10 cellular contexts compared by ENCODE assay signal in genomic region chr1:203797216-203797615, GRCh38. TPM values are rescaled to one million over a fixed set of nuclear protein-coding genes. Genes with fewer than 3 reads are reported as not detected.
A peak's percentile ranks its signal among the peaks of the same experiment; 100 is the strongest.
DNase-seq lines count a peak whose midpoint lies in the region; ATAC-seq and TF ChIP-seq lines count a peak whose summit lies in the region.
"Had no signal": no experiment of that assay in that cellular context is flagged by ENCODE, and none has a peak within 500 bp of the region (broad histone marks: within the 10 kb centered on the region; RNA-seq: fewer than 3 reads in every experiment).

No MANE protein-coding gene starts in this region.

- no peak for ATAC-seq in stimulated activated naive B cell treated with anti-CD40 and anti-IgM and Interleukin-4, amounts not matched to agents 10 μg/mL and 1 μg/mL and 100 μg/mL, for 72 hours (replicated peaks)
- no peak for ATAC-seq in GM19463 (IDR thresholded peaks at IDR 0.05; ENCODE audit: unreplicated experiment)
- ATAC-seq in HG03457 (IDR thresholded peaks at IDR 0.05; ENCODE audit: unreplicated experiment), result no peak

- no peak overlapping the region for H2AFZ ChIP-seq in hepatocyte

- peak overlapping the region; percentile 86 for H3K4me3 ChIP-seq in hepatocyte

- peak overlapping the region; percentile 97 for H3K27ac ChIP-seq in hepatocyte
- H3K27ac ChIP-seq: WERI-Rb-1 had no signal

- peaks cover 63% of the 10 kb centered on the region for H3K79me2 ChIP-seq in hepatocyte

- peaks cover 46% of the 10 kb centered on the region for H3K4me1 Mint-ChIP-seq in T-helper 2 cell treated with Interferon-gamma antibody and Interleukin-4, amounts not matched to agents 5 μg/mL and 100 μg/mL, for 36 hours (ENCODE audit: low read depth)
- H3K4me1 Mint-ChIP-seq in activated CD4-positive, alpha-beta memory T cell treated with anti-CD3 and anti-CD28 coated beads, Interleukin-2, amount 10 ng/mL, durations not matched to agents 7 days and 5 days, result peaks cover 50% of the 10 kb centered on the region
- H3K4me1 Mint-ChIP-seq in stimulated activated naive B cell treated with anti-CD40 and anti-IgM and Interleukin-4, amounts not matched to agents 10 μg/mL and 1 μg/mL and 100 μg/mL, for 72 hours, result peaks cover 15 to 34% of the 10 kb centered on the region in 2 donors

- H3K27me3 Mint-ChIP-seq in T-helper 2 cell treated with Interferon-gamma antibody and Interleukin-4, amounts not matched to agents 5 μg/mL and 100 μg/mL, for 36 hours (ENCODE audit: low read depth), result no peaks in the 10 kb centered on the region
- no peaks in the 10 kb centered on the region for H3K27me3 Mint-ChIP-seq in activated CD4-positive, alpha-beta memory T cell treated with anti-CD3 and anti-CD28 coated beads, Interleukin-2, amount 10 ng/mL, durations not matched to agents 7 days and 5 days
- H3K27me3 Mint-ChIP-seq in stimulated activated naive B cell treated with anti-CD40 and anti-IgM and Interleukin-4, amounts not matched to agents 10 μg/mL and 1 μg/mL and 100 μg/mL, for 72 hours, result no peaks in the 10 kb centered on the region

- no peaks in the 10 kb centered on the region for H3K27me3 ChIP-seq in hepatocyte

- CTCF ChIA-PET in activated CD4-positive, alpha-beta memory T cell treated with anti-CD3 and anti-CD28 coated beads, Interleukin-2, amount 10 ng/mL, durations not matched to agents 7 days and 5 days (lab: Charles Lee), result no interaction called here

- H3K4me1 ChIP-seq in hepatocyte (ENCODE audit: insufficient read depth), result peaks cover 17% of the 10 kb centered on the region

- H4K20me1 ChIP-seq in hepatocyte (ENCODE audit: insufficient read depth, poor library complexity, severe bottlenecking), result peaks cover 58% of the 10 kb centered on the region

- POLR2A ChIA-PET in activated CD4-positive, alpha-beta memory T cell treated with anti-CD3 and anti-CD28 coated beads, Interleukin-2, amount 10 ng/mL, durations not matched to agents 7 days and 5 days (lab: Charles Lee), result interaction anchor here (1.8 kb wide), 1 partner anchor 32 kb away, joined by 16 read pairs; the partner anchor contains the start of gene LAX1

- H3K4me3 Mint-ChIP-seq in T-helper 2 cell treated with Interferon-gamma antibody and Interleukin-4, amounts not matched to agents 5 μg/mL and 100 μg/mL, for 36 hours, result peak overlapping the region; percentile 91
- H3K4me3 Mint-ChIP-seq in activated CD4-positive, alpha-beta memory T cell treated with anti-CD3 and anti-CD28 coated beads, Interleukin-2, amount 10 ng/mL, durations not matched to agents 7 days and 5 days, result peak overlapping the region; percentile 45
- peak overlapping the region; percentile 95 to 97 for H3K4me3 Mint-ChIP-seq in stimulated activated naive B cell treated with anti-CD40 and anti-IgM and Interleukin-4, amounts not matched to agents 10 μg/mL and 1 μg/mL and 100 μg/mL, for 72 hours

- H3K9me3 ChIP-seq in hepatocyte (ENCODE audit: low read depth), result no peaks in the 10 kb centered on the region

- H3K4me2 ChIP-seq in hepatocyte, result peak overlapping the region; percentile 86

- H3K36me3 Mint-ChIP-seq in T-helper 2 cell treated with Interferon-gamma antibody and Interleukin-4, amounts not matched to agents 5 μg/mL and 100 μg/mL, for 36 hours (ENCODE audit: low read depth), result peaks cover 43% of the 10 kb centered on the region
- peaks cover 51% of the 10 kb centered on the region for H3K36me3 Mint-ChIP-seq in activated CD4-positive, alpha-beta memory T cell treated with anti-CD3 and anti-CD28 coated beads, Interleukin-2, amount 10 ng/mL, durations not matched to agents 7 days and 5 days (ENCODE audit: low read depth)
- peaks cover 18 to 23% of the 10 kb centered on the region in 2 donors for H3K36me3 Mint-ChIP-seq in stimulated activated naive B cell treated with anti-CD40 and anti-IgM and Interleukin-4, amounts not matched to agents 10 μg/mL and 1 μg/mL and 100 μg/mL, for 72 hours

- no peaks in the 10 kb centered on the region for H3K9me3 Mint-ChIP-seq in T-helper 2 cell treated with Interferon-gamma antibody and Interleukin-4, amounts not matched to agents 5 μg/mL and 100 μg/mL, for 36 hours
- H3K9me3 Mint-ChIP-seq in activated CD4-positive, alpha-beta memory T cell treated with anti-CD3 and anti-CD28 coated beads, Interleukin-2, amount 10 ng/mL, durations not matched to agents 7 days and 5 days, result no peaks in the 10 kb centered on the region
- H3K9me3 Mint-ChIP-seq in stimulated activated naive B cell treated with anti-CD40 and anti-IgM and Interleukin-4, amounts not matched to agents 10 μg/mL and 1 μg/mL and 100 μg/mL, for 72 hours, result no peaks in the 10 kb centered on the region

- H3K36me3 ChIP-seq in hepatocyte (replicated peaks; ENCODE audit: insufficient read depth, low read depth), result peaks cover 3% of the 10 kb centered on the region

- no peak for TF ChIP-seq CTCF in hepatocyte (IDR thresholded peaks at IDR 0.05; ENCODE audit: poor library complexity)

- 98% methylated on average over 2 of the region's 2 CpGs for WGBS in hepatocyte (ENCODE audit: low lambda C conversion rate, missing lambda C conversion rate)

- H3K9me2 ChIP-seq in hepatocyte (replicated peaks; ENCODE audit: insufficient read depth), result no peaks in the 10 kb centered on the region

- peak overlapping the region; percentile 16 for H3K27ac Mint-ChIP-seq in T-helper 2 cell treated with Interferon-gamma antibody and Interleukin-4, amounts not matched to agents 5 μg/mL and 100 μg/mL, for 36 hours
- H3K27ac Mint-ChIP-seq in activated CD4-positive, alpha-beta memory T cell treated with anti-CD3 and anti-CD28 coated beads, Interleukin-2, amount 10 ng/mL, durations not matched to agents 7 days and 5 days, result no peak overlapping the region
- no peak overlapping the region for H3K27ac Mint-ChIP-seq in stimulated activated naive B cell treated with anti-CD40 and anti-IgM and Interleukin-4, amounts not matched to agents 10 μg/mL and 1 μg/mL and 100 μg/mL, for 72 hours

- no peak for DNase-seq in T-helper 2 cell treated with Interferon-gamma antibody and Interleukin-4, amounts not matched to agents 5 μg/mL and 100 μg/mL, for 36 hours (ENCODE audit: low spot score)
- DNase-seq in T-helper 2 cell, result no peak
- no peak for DNase-seq in activated CD4-positive, alpha-beta memory T cell treated with anti-CD3 and anti-CD28 coated beads, Interleukin-2, amount 10 ng/mL, durations not matched to agents 7 days and 5 days
- no peak for DNase-seq in hepatocyte (ENCODE audit: low spot score)
- DNase-seq in stimulated activated naive B cell treated with anti-CD40 and anti-IgM and Interleukin-4, amounts not matched to agents 10 μg/mL and 1 μg/mL and 100 μg/mL, for 72 hours, result no peak
- DNase-seq in NCI-H524 treated with DMSO at 0.1 percent for 48 hours (lab: John Stamatoyannopoulos, UW), result no peak
- DNase-seq: KG1, WERI-Rb-1 had no signal

RNA-seq across cellular contexts. Expression of gene ZBED6, which starts 1.8 kb away (rescaled TPM):
- 10 to 100 TPM; 18.4 to 19.5 TPM for total RNA-seq in activated CD4-positive, alpha-beta memory T cell treated with anti-CD3 and anti-CD28 coated beads, Interleukin-2, amount 10 ng/mL, durations not matched to agents 7 days and 5 days
- total RNA-seq in hepatocyte, result 9.6 and 12.8 TPM in 2 replicates
- polyA plus RNA-seq in hepatocyte, result 1.5 and 2.6 TPM in 2 replicates

RNA-seq across cellular contexts. Expression of gene ZC3H11A, which starts 1.8 kb away (rescaled TPM):
- total RNA-seq in activated CD4-positive, alpha-beta memory T cell treated with anti-CD3 and anti-CD28 coated beads, Interleukin-2, amount 10 ng/mL, durations not matched to agents 7 days and 5 days, result 100 to 1,000 TPM in 1 of 2 experiments, 10 to 100 TPM in 1; 99.1 to 101 TPM
- 120 and 123 TPM in 2 replicates for total RNA-seq in hepatocyte
- polyA plus RNA-seq in hepatocyte, result 33.7 and 34.9 TPM in 2 replicates

RNA-seq across cellular contexts. Expression of gene LAX1, which starts 32.2 kb away (rescaled TPM):
- 10 to 100 TPM; 22.7 to 23.2 TPM for total RNA-seq in activated CD4-positive, alpha-beta memory T cell treated with anti-CD3 and anti-CD28 coated beads, Interleukin-2, amount 10 ng/mL, durations not matched to agents 7 days and 5 days
- not detected in 2 replicates for total RNA-seq in hepatocyte
- not detected in 2 replicates for polyA plus RNA-seq in hepatocyte

Comparison
In these comparisons a context has a peak if more than half of its experiments do, and no peak if none do; other contexts are left out.
1. H3K4me3 Mint-ChIP-seq: peak in every context shown above with its lines; median percentile 96 in stimulated activated naive B cell treated with anti-CD40 and anti-IgM and Interleukin-4, amounts not matched to agents 10 μg/mL and 1 μg/mL and 100 μg/mL, for 72 hours; 91 in T-helper 2 cell treated with Interferon-gamma antibody and Interleukin-4, amounts not matched to agents 5 μg/mL and 100 μg/mL, for 36 hours; 45 in activated CD4-positive, alpha-beta memory T cell treated with anti-CD3 and anti-CD28 coated beads, Interleukin-2, amount 10 ng/mL, durations not matched to agents 7 days and 5 days.
2. RNA of gene LAX1, which starts 32.2 kb away (total RNA-seq): 22.7 to 23.2 TPM in activated CD4-positive, alpha-beta memory T cell treated with anti-CD3 and anti-CD28 coated beads, Interleukin-2, amount 10 ng/mL, durations not matched to agents 7 days and 5 days; not detected in hepatocyte; every median in the first group is over 10 times any median in the second.